Comparison of ENCODE assay signal across 9 cellular contexts in genomic region chr2:179107737-179108136, GRCh38. TPM values are rescaled to one million over a fixed set of nuclear protein-coding genes. Genes with fewer than 3 reads are reported as not detected.
A peak's percentile ranks its signal among the peaks of the same experiment; 100 is the strongest.
DNase-seq lines count a peak whose midpoint lies in the region; ATAC-seq and FAIRE-seq lines count a peak whose summit lies in the region.
"Had no signal": no experiment of that assay in that cellular context is flagged by ENCODE, and none has a peak within 500 bp of the region (broad histone marks: within the 10 kb centered on the region; RNA-seq: fewer than 3 reads in every experiment).

No MANE protein-coding gene starts in this region.

- H3K79me2 ChIP-seq in ACC112 (ENCODE audit: control insufficient read depth, insufficient read depth, low read length, unreplicated experiment) = no peaks in the 10 kb centered on the region

- H3K4me1 ChIP-seq in ACC112 (ENCODE audit: control insufficient read depth, insufficient read depth, low read length, unreplicated experiment) = peaks cover 42% of the 10 kb centered on the region

- ATAC-seq in GM19351 (IDR thresholded peaks at IDR 0.05; ENCODE audit: unreplicated experiment) = peak; percentile 43
- no peak for ATAC-seq in esophagus mucosa
- ATAC-seq in stimulated activated memory B cell treated with anti-CD40 and anti-IgM and Interleukin-4, amounts not matched to agents 10 μg/mL and 1 μg/mL and 100 μg/mL, for 72 hours = no peak

- peaks cover 25% of the 10 kb centered on the region for H3K36me3 ChIP-seq in ACC112 (ENCODE audit: insufficient read depth, low read length)
- no peaks in the 10 kb centered on the region for H3K36me3 ChIP-seq in KOPT-K1 (ENCODE audit: insufficient read depth, low read length)

- H3K27ac Mint-ChIP-seq in stimulated activated memory B cell treated with anti-CD40 and anti-IgM and Interleukin-4, amounts not matched to agents 10 μg/mL and 1 μg/mL and 100 μg/mL, for 72 hours = no peak overlapping the region

- H3K4me3 Mint-ChIP-seq in stimulated activated memory B cell treated with anti-CD40 and anti-IgM and Interleukin-4, amounts not matched to agents 10 μg/mL and 1 μg/mL and 100 μg/mL, for 72 hours = no peak overlapping the region

- no peak for FAIRE-seq in frontal cortex (lab: Jason Lieb, UNC)

- peak; percentile 41 for DNase-seq in fibroblast of gingiva (ENCODE audit: low read depth)
- no peak for DNase-seq in NCI-H2081 treated with DMSO at 0.1 percent for 48 hours (lab: John Stamatoyannopoulos, UW)
- DNase-seq in frontal cortex (ENCODE audit: low spot score in 2 of 2) = no peak
- DNase-seq: DMS153 had no signal

- H3K4me3 ChIP-seq in ACC112 (ENCODE audit: low read depth, low read length) = 0 out of 2 replicates have a peak overlapping the region, but pooled peaks have one; percentile 13

- H3K27me3 Mint-ChIP-seq in stimulated activated memory B cell treated with anti-CD40 and anti-IgM and Interleukin-4, amounts not matched to agents 10 μg/mL and 1 μg/mL and 100 μg/mL, for 72 hours = no peaks in the 10 kb centered on the region

- no peaks in the 10 kb centered on the region for H3K27me3 ChIP-seq in ACC112 (ENCODE audit: insufficient read depth, low read length)

- no peaks in the 10 kb centered on the region for H3K9me3 Mint-ChIP-seq in stimulated activated memory B cell treated with anti-CD40 and anti-IgM and Interleukin-4, amounts not matched to agents 10 μg/mL and 1 μg/mL and 100 μg/mL, for 72 hours

- no peak overlapping the region for H2AFZ ChIP-seq in ACC112 (ENCODE audit: low read length, unreplicated experiment)

- H3K36me3 Mint-ChIP-seq in stimulated activated memory B cell treated with anti-CD40 and anti-IgM and Interleukin-4, amounts not matched to agents 10 μg/mL and 1 μg/mL and 100 μg/mL, for 72 hours = peaks cover 31% of the 10 kb centered on the region

- H3K9me3 ChIP-seq in KOPT-K1 (ENCODE audit: insufficient read depth, low read length, poor library complexity, severe bottlenecking) = no peaks in the 10 kb centered on the region

- peak overlapping the region; percentile 75 for H3K27ac ChIP-seq in ACC112 (ENCODE audit: low read depth, low read length)
- peak overlapping the region; percentile 5 for H3K27ac ChIP-seq in KOPT-K1 (ENCODE audit: low read depth, low read length, poor library complexity, severe bottlenecking)

- peaks cover 12% of the 10 kb centered on the region for H3K4me1 Mint-ChIP-seq in stimulated activated memory B cell treated with anti-CD40 and anti-IgM and Interleukin-4, amounts not matched to agents 10 μg/mL and 1 μg/mL and 100 μg/mL, for 72 hours

RNA-seq across cellular contexts. Expression of gene CCDC141, which starts 57.8 kb away (rescaled TPM):
- 1.2 TPM for total RNA-seq in frontal cortex
- total RNA-seq in esophagus mucosa = 0.28 TPM
